In the genomic region with DNA sequence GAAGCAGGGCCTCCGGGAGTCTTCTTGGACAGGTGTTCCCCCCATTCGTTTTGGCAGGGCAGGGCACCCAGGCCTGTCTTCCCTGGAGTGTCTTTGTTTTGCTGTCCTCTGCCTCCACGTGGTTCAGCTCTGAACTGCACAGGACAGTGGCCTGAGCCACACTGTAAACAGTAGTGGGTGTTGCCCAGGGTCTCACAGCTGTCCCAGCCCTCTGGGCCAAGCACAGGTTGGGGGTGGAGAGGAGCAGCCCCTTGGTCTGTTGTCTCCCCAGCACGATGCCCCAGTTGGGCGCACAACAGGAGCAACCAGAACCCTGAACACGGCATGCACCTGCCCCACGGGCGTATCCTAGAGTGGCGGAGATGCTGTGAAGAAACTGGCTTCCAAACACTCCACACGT, we compare ENCODE assay signal across 11 cellular contexts. TPM values are rescaled to one million over a fixed set of nuclear protein-coding genes. Genes with fewer than 3 reads are reported as not detected.
DNase-seq lines count a peak whose midpoint lies in the region; ATAC-seq and TF ChIP-seq lines count a peak whose summit lies in the region.
"Had no signal": no experiment of that assay in that cellular context is flagged by ENCODE, and none has a peak within 500 bp of the region (broad histone marks: within the 10 kb centered on the region; RNA-seq: fewer than 3 reads in every experiment).

No MANE protein-coding gene starts in this region.

- no peaks in the 10 kb centered on the region for H3F3A ChIP-seq in PC-3 (ENCODE audit: low read length, unreplicated experiment)

- BruUV-seq in PC-3 (replicated peaks; lab: Mats Ljungman, UMichigan): no TSS peak

- no peaks in the 10 kb centered on the region; the same call in 1 of the 2 replicates for H3K36me3 ChIP-seq in PC-3 (ENCODE audit: low read depth, low read length)
- H3K36me3 ChIP-seq: breast epithelium had no signal

- no peak overlapping the region for H3K27ac ChIP-seq in PC-3 (ENCODE audit: low read length)
- H3K27ac ChIP-seq: breast epithelium, heart right ventricle had no signal

- no peak overlapping the region for H3K4me2 ChIP-seq in PC-3 (ENCODE audit: low read length)

- H3K4me1 Mint-ChIP-seq in stimulated activated memory B cell treated with anti-CD40 and anti-IgM and Interleukin-4, amounts not matched to agents 10 μg/mL and 1 μg/mL and 100 μg/mL, for 72 hours: peaks cover 39% of the 10 kb centered on the region

- ATAC-seq in PC-3: no peak
- ATAC-seq in stimulated activated memory B cell treated with anti-CD40 and anti-IgM and Interleukin-4, amounts not matched to agents 10 μg/mL and 1 μg/mL and 100 μg/mL, for 72 hours: no peak
- ATAC-seq: heart right ventricle had no signal

- peak; percentile 13 to 29 for DNase-seq in SHP77 (lab: John Stamatoyannopoulos, UW)
- no peak for DNase-seq in SHP77 treated with DMSO at 0.1 percent for 48 hours (lab: John Stamatoyannopoulos, UW)
- no peak for DNase-seq in PC-3
- DNase-seq in erythroblast (lab: John Stamatoyannopoulos, UW): peak; percentile 37 to 48
- no peak for DNase-seq in stimulated activated CD4-positive, alpha-beta T cell treated with anti-CD3 and anti-CD28 coated beads, Interleukin-2, amount 100 ng/mL, for 48 hours
- no peak for DNase-seq in kidney tubule cell (ENCODE audit: low spot score)
- DNase-seq in stimulated activated CD8-positive, alpha-beta memory T cell treated with anti-CD3 and anti-CD28 coated beads, Interleukin-4, amount 100 ng/mL, for 48 hours: no peak
- DNase-seq: heart right ventricle, NCI-H1105 had no signal

- H3K79me2 ChIP-seq in PC-3 (ENCODE audit: low read length): no peaks in the 10 kb centered on the region

- CTCF ChIA-PET in PC-3 (lab: Charles Lee): no interaction called here

- TF ChIP-seq POLR2A in erythroblast (IDR thresholded peaks at IDR 0.05; ENCODE audit: low read length): no peak

- H3K27ac Mint-ChIP-seq in stimulated activated memory B cell treated with anti-CD40 and anti-IgM and Interleukin-4, amounts not matched to agents 10 μg/mL and 1 μg/mL and 100 μg/mL, for 72 hours: peak overlapping the region; percentile 23

- H3K9me2 ChIP-seq in PC-3 (replicated peaks; ENCODE audit: low read length): no peaks in the 10 kb centered on the region

- no peak overlapping the region for H2AFZ ChIP-seq in PC-3 (ENCODE audit: low read length)

- intact Hi-C loops in PC-3 (cut with micrococcal nuclease): loop anchor here (2.0 to 10.0 kb wide), 2 partner anchors 100 to 208 kb away; no protein-coding TSS in a partner anchor

- no peaks in the 10 kb centered on the region for H3K9me3 ChIP-seq in PC-3 (ENCODE audit: low read length)
- H3K9me3 ChIP-seq: breast epithelium, heart right ventricle had no signal

- no peaks in the 10 kb centered on the region for H3K27me3 Mint-ChIP-seq in stimulated activated memory B cell treated with anti-CD40 and anti-IgM and Interleukin-4, amounts not matched to agents 10 μg/mL and 1 μg/mL and 100 μg/mL, for 72 hours

- peaks cover 28% of the 10 kb centered on the region for H3K36me3 Mint-ChIP-seq in stimulated activated memory B cell treated with anti-CD40 and anti-IgM and Interleukin-4, amounts not matched to agents 10 μg/mL and 1 μg/mL and 100 μg/mL, for 72 hours

- no peaks in the 10 kb centered on the region for H4K20me1 ChIP-seq in PC-3 (ENCODE audit: low read length)

- H3K27me3 ChIP-seq in PC-3 (ENCODE audit: low read length): no peaks in the 10 kb centered on the region
- H3K27me3 ChIP-seq: breast epithelium, heart right ventricle had no signal

- POLR2A ChIA-PET in PC-3 (lab: Charles Lee; ENCODE audit: unreplicated experiment): no interaction called here

- H3K9ac ChIP-seq in PC-3 (ENCODE audit: low read length): no peak overlapping the region

- H3K4me1 ChIP-seq in PC-3 (ENCODE audit: insufficient read depth, low read length): no peaks in the 10 kb centered on the region
- H3K4me1 ChIP-seq: breast epithelium had no signal

- H3K9me3 Mint-ChIP-seq in stimulated activated memory B cell treated with anti-CD40 and anti-IgM and Interleukin-4, amounts not matched to agents 10 μg/mL and 1 μg/mL and 100 μg/mL, for 72 hours: no peaks in the 10 kb centered on the region

- no peak overlapping the region for H3K4me3 ChIP-seq in PC-3 (ENCODE audit: low read length)
- H3K4me3 ChIP-seq: breast epithelium, heart right ventricle had no signal

- TF ChIP-seq CTCF in PC-3 (conservative IDR thresholded peaks at IDR 0.05; ENCODE audit: low read depth, low read length): 0 out of 2 replicates have a peak, but pooled peaks have one; percentile 21

- no peak overlapping the region for H3K4me3 Mint-ChIP-seq in stimulated activated memory B cell treated with anti-CD40 and anti-IgM and Interleukin-4, amounts not matched to agents 10 μg/mL and 1 μg/mL and 100 μg/mL, for 72 hours

RNA-seq across cellular contexts. Expression of gene CCDC167, which starts 14.4 kb away (rescaled TPM):
- 54.1 and 56.9 TPM in 2 replicates for total RNA-seq in PC-3 (2014; rRNA removed)

RNA-seq across cellular contexts. Expression of gene CMTR1, which starts 52.2 kb away (rescaled TPM):
- 36.4 and 41.9 TPM in 2 replicates for total RNA-seq in PC-3 (2014; rRNA removed)

Comparison
In these comparisons a context has a peak if more than half of its experiments do, and no peak if none do; other contexts are left out.
1. DNase-seq: peak in SHP77 (2 of 2) and erythroblast (2 of 2); none in SHP77 treated with DMSO at 0.1 percent for 48 hours (single experiment), PC-3 (single experiment), stimulated activated CD4-positive, alpha-beta T cell treated with anti-CD3 and anti-CD28 coated beads, Interleukin-2, amount 100 ng/mL, for 48 hours (0 of 2), kidney tubule cell (single experiment) and stimulated activated CD8-positive, alpha-beta memory T cell treated with anti-CD3 and anti-CD28 coated beads, Interleukin-4, amount 100 ng/mL, for 48 hours (single experiment).